In genomic region chr21:37060296-37060695, GRCh38 we compare ENCODE assay signal across 9 cellular contexts. TPM values are rescaled to one million over a fixed set of nuclear protein-coding genes. Genes with fewer than 3 reads are reported as not detected.
DNase-seq lines count a peak whose midpoint lies in the region; ATAC-seq lines count a peak whose summit lies in the region.
"Had no signal": no experiment of that assay in that cellular context is flagged by ENCODE, and none has a peak within 500 bp of the region (broad histone marks: within the 10 kb centered on the region; RNA-seq: fewer than 3 reads in every experiment).

No MANE protein-coding gene starts in this region.

- no peak overlapping the region for H2BK12ac ChIP-seq in trophoblast cell (ENCODE audit: low read length)

- no peak overlapping the region for H4K12ac ChIP-seq in trophoblast cell (ENCODE audit: low read depth, low read length)

- no peaks in the 10 kb centered on the region for H3K79me1 ChIP-seq in trophoblast cell (ENCODE audit: low read length)

- no peak overlapping the region for H2BK120ac ChIP-seq in trophoblast cell (ENCODE audit: insufficient read depth, low read length, poor library complexity)

- no peaks in the 10 kb centered on the region for H3K27me3 ChIP-seq in trophoblast cell (ENCODE audit: insufficient read depth, low read length)

- no peak overlapping the region for H4K8ac ChIP-seq in trophoblast cell (ENCODE audit: low read depth, low read length)

- no peaks in the 10 kb centered on the region for H3K36me3 ChIP-seq in trophoblast cell (ENCODE audit: control insufficient read depth in 1 of 2, insufficient read depth in 2 of 2, low read length in 2 of 2)

- no peak overlapping the region for H3K9ac ChIP-seq in trophoblast cell (ENCODE audit: low read length)

- H3K4me2 ChIP-seq in trophoblast cell (ENCODE audit: low read length): no peak overlapping the region

- H2BK5ac ChIP-seq in trophoblast cell (ENCODE audit: low read depth, low read length, poor library complexity): no peak overlapping the region

- H3K9me3 ChIP-seq in trophoblast cell (ENCODE audit: insufficient read depth, low read depth, low read length): peaks cover 7% of the 10 kb centered on the region

- H3K23ac ChIP-seq in trophoblast cell (ENCODE audit: low read length): no peak overlapping the region

- H3K4me3 ChIP-seq in trophoblast cell (ENCODE audit: low read depth, low read length): no peak overlapping the region
- H3K4me3 ChIP-seq: skin epidermis had no signal

- WGBS in trophoblast cell (ENCODE audit: extremely low coverage, insufficient coverage, insufficient read length): no CpG with 5 or more reads among the region's 1 CpG

- H3K14ac ChIP-seq in trophoblast cell (ENCODE audit: low read length): no peak overlapping the region

- H2AK5ac ChIP-seq in trophoblast cell (ENCODE audit: low read length): no peak overlapping the region

- H3K4ac ChIP-seq in trophoblast cell (ENCODE audit: low read depth, low read length): no peak overlapping the region

- no peak overlapping the region for H3K18ac ChIP-seq in trophoblast cell (ENCODE audit: low read length)

- H3K27ac ChIP-seq in trophoblast cell (ENCODE audit: low read depth, low read length): no peak overlapping the region

- no peaks in the 10 kb centered on the region for H3K79me2 ChIP-seq in trophoblast cell (ENCODE audit: control insufficient read depth, insufficient read depth, low read length, poor library complexity)

- ATAC-seq in GM21619 (IDR thresholded peaks at IDR 0.05; ENCODE audit: unreplicated experiment): no peak
- no peak for ATAC-seq in GM21526 (IDR thresholded peaks at IDR 0.05; ENCODE audit: low FRiP score, unreplicated experiment)

- DNase-seq in Daoy (ENCODE audit: low read depth) (peak; percentile 96), NCI-H1092 (lab: John Stamatoyannopoulos, UW) (peak; percentile 91), SK-N-DZ (ENCODE audit: low spot score) (peak; percentile 33), fibroblast of the conjunctiva (ENCODE audit: low read depth) (peak; percentile 97), trophoblast cell (peak; percentile 41 to 42), GM19238 (ENCODE audit: insufficient read length, low spot score) (no peak)

- H2AFZ ChIP-seq in trophoblast cell (ENCODE audit: insufficient read depth, low read length, poor library complexity): no peak overlapping the region

- no peaks in the 10 kb centered on the region for H3K4me1 ChIP-seq in trophoblast cell (ENCODE audit: control insufficient read depth in 1 of 2, insufficient read depth in 2 of 2, low read length in 2 of 2)

- no peak overlapping the region for H4K91ac ChIP-seq in trophoblast cell (ENCODE audit: low read depth, low read length)

RNA-seq across cellular contexts. Expression of gene PIGP, which starts 12.6 kb away (rescaled TPM):
- 12.0 and 16.7 TPM in 2 replicates for total RNA-seq in Daoy (2014; rRNA removed; shearing (Covaris generic))
- polyA plus RNA-seq in SK-N-DZ (2014; cell fraction: cytosol; rRNA removed): 11.0 and 25.5 TPM in 2 replicates
- 14.6 and 23.6 TPM in 2 replicates for polyA plus RNA-seq in SK-N-DZ (2014; cell fraction: nucleus; rRNA removed)
- polyA plus RNA-seq in trophoblast cell (2013): 22.4 and 23.0 TPM in 2 replicates

RNA-seq across cellular contexts. Expression of gene TTC3, which starts 12.8 kb away (rescaled TPM):
- total RNA-seq in Daoy (2014; rRNA removed; shearing (Covaris generic)): 64.1 and 73.2 TPM in 2 replicates
- 120 and 135 TPM in 2 replicates for polyA plus RNA-seq in SK-N-DZ (2014; cell fraction: cytosol; rRNA removed)
- 144 and 164 TPM in 2 replicates for polyA plus RNA-seq in SK-N-DZ (2014; cell fraction: nucleus; rRNA removed)
- 106 and 108 TPM in 2 replicates for polyA plus RNA-seq in trophoblast cell (2013)

RNA-seq across cellular contexts. Expression of gene RIPPLY3, which starts 53.8 kb away (rescaled TPM):
- total RNA-seq in Daoy (2014; rRNA removed; shearing (Covaris generic)): 0.57 TPM in 1 of 2 replicates, not detected in the other
- polyA plus RNA-seq in SK-N-DZ (2014; cell fraction: cytosol; rRNA removed): 0.22 and 0.51 TPM in 2 replicates
- polyA plus RNA-seq in SK-N-DZ (2014; cell fraction: nucleus; rRNA removed): 0.07 and 1.2 TPM in 2 replicates
- polyA plus RNA-seq in trophoblast cell (2013): 0.05 and 0.10 TPM in 2 replicates
